Comparison of ENCODE assay signal across 30 cellular contexts in genomic region chr2:21111012-21111411, GRCh38. TPM values are rescaled to one million over a fixed set of nuclear protein-coding genes. Genes with fewer than 3 reads are reported as not detected.
"Had no signal": no experiment of that assay in that cellular context is flagged by ENCODE, and none has a peak within 500 bp of the region (broad histone marks: within the 10 kb centered on the region; RNA-seq: fewer than 3 reads in every experiment).

No MANE protein-coding gene starts in this region.

- H3K9me3 ChIP-seq: stomach, suprapubic skin, testis, thoracic aorta, thyroid gland, tibial artery, tibial nerve, transverse colon, upper lobe of left lung, upper lobe of right lung, uterus, vagina had no signal

- H3K27ac Mint-ChIP-seq: stimulated activated effector memory CD8-positive, alpha-beta T cell treated with anti-CD3 and anti-CD28 coated beads, Interleukin-12 subunit alpha, Interleukin-12 subunit beta, amount 100 ng/mL, for 72 hours; stimulated activated memory B cell treated with anti-CD40 and anti-IgM and Interleukin-4, amounts not matched to agents 10 μg/mL and 1 μg/mL and 100 μg/mL, for 72 hours; stimulated activated naive B cell treated with anti-CD40 and anti-IgM and Interleukin-4, amounts not matched to agents 10 μg/mL and 1 μg/mL and 100 μg/mL, for 72 hours; stimulated activated naive CD8-positive, alpha-beta T cell treated with anti-CD3 and anti-CD28 coated beads, Interleukin-15, amount 100 ng/mL, for 72 hours; stimulated activated naive CD8-positive, alpha-beta T cell treated with anti-CD3 and anti-CD28 coated beads, Interleukin-15, Interleukin-2, amounts not matched to agents 100 ng/mL and 50 ng/mL, for 24 hours; type B pancreatic cell had no signal

- H3K27me3 Mint-ChIP-seq: type B pancreatic cell had no signal

- H3K4me1 Mint-ChIP-seq: stimulated activated effector memory CD8-positive, alpha-beta T cell treated with anti-CD3 and anti-CD28 coated beads, Interleukin-12 subunit alpha, Interleukin-12 subunit beta, amount 100 ng/mL, for 72 hours; stimulated activated memory B cell treated with anti-CD40 and anti-IgM and Interleukin-4, amounts not matched to agents 10 μg/mL and 1 μg/mL and 100 μg/mL, for 72 hours; stimulated activated naive B cell treated with anti-CD40 and anti-IgM and Interleukin-4, amounts not matched to agents 10 μg/mL and 1 μg/mL and 100 μg/mL, for 72 hours; stimulated activated naive CD8-positive, alpha-beta T cell treated with anti-CD3 and anti-CD28 coated beads, Interleukin-15, amount 100 ng/mL, for 72 hours had no signal

- H3K4me3 ChIP-seq: stomach, suprapubic skin, testis, thoracic aorta, thyroid gland, tibial artery, tibial nerve, transverse colon, upper lobe of left lung, upper lobe of right lung, uterus, vagina had no signal

- DNase-seq: stimulated activated CD4-positive, alpha-beta T cell treated with anti-CD3 and anti-CD28 coated beads, Interleukin-2, amount 100 ng/mL, for 48 hours; stimulated activated CD4-positive, alpha-beta T cell treated with anti-CD3 and anti-CD28 coated beads, Interleukin-4, amount 100 ng/mL, for 1 hour; stimulated activated CD4-positive, alpha-beta T cell treated with anti-CD3 and anti-CD28 coated beads, Interleukin-4, amount 100 ng/mL, for 24 hours; stimulated activated CD4-positive, alpha-beta T cell treated with anti-CD3 and anti-CD28 coated beads, Interleukin-4, amount 100 ng/mL, for 4 hours; stimulated activated CD8-positive, alpha-beta memory T cell treated with anti-CD3 and anti-CD28 coated beads, Interleukin-4, amount 100 ng/mL, for 48 hours; stimulated activated naive B cell treated with anti-CD40 and anti-IgM and Interleukin-4, amounts not matched to agents 10 μg/mL and 1 μg/mL and 100 μg/mL, for 72 hours; stimulated activated naive CD4-positive, alpha-beta T cell; stimulated activated naive CD4-positive, alpha-beta T cell treated with Interleukin-2 at 50 U/mL for 16 hours; stimulated activated naive CD8-positive, alpha-beta T cell treated with anti-CD3 and anti-CD28 coated beads, Interleukin-15, amount 100 ng/mL, for 72 hours; stimulated activated naive CD8-positive, alpha-beta T cell treated with anti-CD3 and anti-CD28 coated beads, Interleukin-15, Interleukin-2, amounts not matched to agents 100 U/mL and 50 U/mL, for 24 hours; stomach; substantia nigra; testis; thyroid gland; tibial artery; transverse colon; trophoblast cell; upper lobe of left lung; upper lobe of right lung; uterus had no signal

- H3K4me3 Mint-ChIP-seq: stimulated activated effector memory CD8-positive, alpha-beta T cell treated with anti-CD3 and anti-CD28 coated beads, Interleukin-12 subunit alpha, Interleukin-12 subunit beta, amount 100 ng/mL, for 72 hours; stimulated activated memory B cell treated with anti-CD40 and anti-IgM and Interleukin-4, amounts not matched to agents 10 μg/mL and 1 μg/mL and 100 μg/mL, for 72 hours; stimulated activated naive B cell treated with anti-CD40 and anti-IgM and Interleukin-4, amounts not matched to agents 10 μg/mL and 1 μg/mL and 100 μg/mL, for 72 hours; stimulated activated naive CD8-positive, alpha-beta T cell treated with anti-CD3 and anti-CD28 coated beads, Interleukin-15, amount 100 ng/mL, for 72 hours; stimulated activated naive CD8-positive, alpha-beta T cell treated with anti-CD3 and anti-CD28 coated beads, Interleukin-15, Interleukin-2, amounts not matched to agents 100 ng/mL and 50 ng/mL, for 24 hours; type B pancreatic cell had no signal

- H3K9me3 Mint-ChIP-seq: stimulated activated effector memory CD8-positive, alpha-beta T cell treated with anti-CD3 and anti-CD28 coated beads, Interleukin-12 subunit alpha, Interleukin-12 subunit beta, amount 100 ng/mL, for 72 hours; stimulated activated memory B cell treated with anti-CD40 and anti-IgM and Interleukin-4, amounts not matched to agents 10 μg/mL and 1 μg/mL and 100 μg/mL, for 72 hours; stimulated activated naive B cell treated with anti-CD40 and anti-IgM and Interleukin-4, amounts not matched to agents 10 μg/mL and 1 μg/mL and 100 μg/mL, for 72 hours; stimulated activated naive CD8-positive, alpha-beta T cell treated with anti-CD3 and anti-CD28 coated beads, Interleukin-15, amount 100 ng/mL, for 72 hours; stimulated activated naive CD8-positive, alpha-beta T cell treated with anti-CD3 and anti-CD28 coated beads, Interleukin-15, Interleukin-2, amounts not matched to agents 100 ng/mL and 50 ng/mL, for 24 hours; type B pancreatic cell had no signal

- H3K36me3 Mint-ChIP-seq: stimulated activated effector memory CD8-positive, alpha-beta T cell treated with anti-CD3 and anti-CD28 coated beads, Interleukin-12 subunit alpha, Interleukin-12 subunit beta, amount 100 ng/mL, for 72 hours; stimulated activated memory B cell treated with anti-CD40 and anti-IgM and Interleukin-4, amounts not matched to agents 10 μg/mL and 1 μg/mL and 100 μg/mL, for 72 hours; stimulated activated naive B cell treated with anti-CD40 and anti-IgM and Interleukin-4, amounts not matched to agents 10 μg/mL and 1 μg/mL and 100 μg/mL, for 72 hours; type B pancreatic cell had no signal

- H3K27ac ChIP-seq: stomach, suprapubic skin, testis, thoracic aorta, thyroid gland, tibial artery, tibial nerve, transverse colon, upper lobe of left lung, upper lobe of right lung, uterus, vagina had no signal

- H3K27me3 ChIP-seq: stomach, testis, thyroid gland, tibial artery, tibial nerve, transverse colon, upper lobe of left lung, upper lobe of right lung, uterus, vagina had no signal

- FAIRE-seq: urothelium cell line had no signal

- ATAC-seq: stimulated activated effector memory CD8-positive, alpha-beta T cell treated with anti-CD3 and anti-CD28 coated beads, Interleukin-12 subunit alpha, Interleukin-12 subunit beta, amount 100 ng/mL, for 72 hours; stimulated activated memory B cell treated with anti-CD40 and anti-IgM and Interleukin-4, amounts not matched to agents 10 μg/mL and 1 μg/mL and 100 μg/mL, for 72 hours; stimulated activated naive B cell treated with anti-CD40 and anti-IgM and Interleukin-4, amounts not matched to agents 10 μg/mL and 1 μg/mL and 100 μg/mL, for 72 hours; stimulated activated naive CD8-positive, alpha-beta T cell treated with anti-CD3 and anti-CD28 coated beads, Interleukin-15, amount 100 ng/mL, for 72 hours; stimulated activated naive CD8-positive, alpha-beta T cell treated with anti-CD3 and anti-CD28 coated beads, Interleukin-15, Interleukin-2, amounts not matched to agents 100 U/mL and 50 U/mL, for 24 hours; upper lobe of right lung had no signal

- H3K36me3 ChIP-seq: stomach, suprapubic skin, thoracic aorta, thyroid gland, tibial artery, tibial nerve, transverse colon, upper lobe of left lung, upper lobe of right lung, uterus, vagina had no signal

- H3K4me1 ChIP-seq: stomach, suprapubic skin, testis, thyroid gland, tibial artery, tibial nerve, transverse colon, upper lobe of left lung, upper lobe of right lung, uterus, vagina had no signal

RNA-seq across cellular contexts. Expression of gene TDRD15, which starts 12.8 kb away (rescaled TPM):
- total RNA-seq: temporal lobe, upper lobe of right lung, vagina had no signal
